In the genomic region with DNA sequence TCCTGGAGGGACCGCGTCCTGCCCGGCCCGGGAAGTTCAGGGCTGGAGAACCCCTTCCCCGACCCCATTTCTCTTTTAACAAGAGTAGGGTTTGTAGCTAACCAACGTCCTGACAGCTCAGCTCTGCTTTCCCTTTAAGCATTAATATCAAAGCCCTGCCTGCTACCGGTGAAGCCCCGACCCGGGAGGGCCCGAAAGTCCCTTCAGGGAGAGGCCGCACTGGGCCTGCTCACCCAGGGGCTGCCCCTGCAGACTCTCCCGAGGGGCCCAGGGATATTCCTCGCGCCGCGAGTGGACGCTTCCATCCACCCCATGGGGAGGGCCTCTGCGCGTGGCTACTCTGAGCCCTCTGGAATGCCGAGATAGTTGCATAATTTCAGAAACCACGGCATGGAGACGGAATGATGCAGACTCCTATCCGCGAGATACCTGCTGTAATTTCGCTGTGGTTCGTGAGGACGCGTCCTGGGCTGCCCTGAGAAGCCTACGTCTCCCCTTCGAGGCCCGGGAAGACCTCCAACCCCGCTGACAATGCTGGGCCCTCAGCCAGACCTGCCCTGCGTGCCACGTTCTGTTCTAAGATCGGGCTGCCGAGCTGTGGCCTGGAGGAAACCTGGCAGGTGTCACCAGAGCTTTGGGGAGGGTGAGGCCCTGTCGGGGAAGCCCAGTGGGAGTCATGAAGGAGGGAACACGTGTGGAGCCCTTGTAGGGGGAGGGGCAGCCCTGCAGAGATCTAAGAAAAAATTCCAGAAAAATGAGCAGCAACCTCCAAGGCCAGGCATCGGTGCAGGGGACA, we compare ENCODE assay signal across 1 cellular context.
TF ChIP-seq lines count a peak whose summit lies in the region.

No MANE protein-coding gene starts in this region.

TF ChIP-seq in HepG2, 621 proteins besides CTCF, POLR2A, EP300 and RAD21 (continued from another document and continues in another):
- TF ChIP-seq, protein P1, sequence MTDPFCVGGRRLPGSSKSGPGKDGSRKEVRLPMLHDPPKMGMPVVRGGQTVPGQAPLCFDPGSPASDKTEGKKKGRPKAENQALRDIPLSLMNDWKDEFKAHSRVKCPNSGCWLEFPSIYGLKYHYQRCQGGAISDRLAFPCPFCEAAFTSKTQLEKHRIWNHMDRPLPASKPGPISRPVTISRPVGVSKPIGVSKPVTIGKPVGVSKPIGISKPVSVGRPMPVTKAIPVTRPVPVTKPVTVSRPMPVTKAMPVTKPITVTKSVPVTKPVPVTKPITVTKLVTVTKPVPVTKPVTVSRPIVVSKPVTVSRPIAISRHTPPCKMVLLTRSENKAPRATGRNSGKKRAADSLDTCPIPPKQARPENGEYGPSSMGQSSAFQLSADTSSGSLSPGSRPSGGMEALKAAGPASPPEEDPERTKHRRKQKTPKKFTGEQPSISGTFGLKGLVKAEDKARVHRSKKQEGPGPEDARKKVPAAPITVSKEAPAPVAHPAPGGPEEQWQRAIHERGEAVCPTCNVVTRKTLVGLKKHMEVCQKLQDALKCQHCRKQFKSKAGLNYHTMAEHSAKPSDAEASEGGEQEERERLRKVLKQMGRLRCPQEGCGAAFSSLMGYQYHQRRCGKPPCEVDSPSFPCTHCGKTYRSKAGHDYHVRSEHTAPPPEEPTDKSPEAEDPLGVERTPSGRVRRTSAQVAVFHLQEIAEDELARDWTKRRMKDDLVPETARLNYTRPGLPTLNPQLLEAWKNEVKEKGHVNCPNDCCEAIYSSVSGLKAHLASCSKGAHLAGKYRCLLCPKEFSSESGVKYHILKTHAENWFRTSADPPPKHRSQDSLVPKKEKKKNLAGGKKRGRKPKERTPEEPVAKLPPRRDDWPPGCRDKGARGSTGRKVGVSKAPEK (CRISPR knock-in tag; IDR thresholded peaks at IDR 0.05; ENCODE audit: borderline replicate concordance), result no peak
- TF ChIP-seq ZNF850 (CRISPR knock-in tag; conservative IDR thresholded peaks at IDR 0.05), result no peak
- no peak for TF ChIP-seq ZNF777 (CRISPR knock-in tag; IDR thresholded peaks at IDR 0.05)
- TF ChIP-seq GATAD2A (CRISPR knock-in tag; IDR thresholded peaks at IDR 0.05), result no peak; the same call in 1 of the 2 replicates
- TF ChIP-seq, protein P2, sequence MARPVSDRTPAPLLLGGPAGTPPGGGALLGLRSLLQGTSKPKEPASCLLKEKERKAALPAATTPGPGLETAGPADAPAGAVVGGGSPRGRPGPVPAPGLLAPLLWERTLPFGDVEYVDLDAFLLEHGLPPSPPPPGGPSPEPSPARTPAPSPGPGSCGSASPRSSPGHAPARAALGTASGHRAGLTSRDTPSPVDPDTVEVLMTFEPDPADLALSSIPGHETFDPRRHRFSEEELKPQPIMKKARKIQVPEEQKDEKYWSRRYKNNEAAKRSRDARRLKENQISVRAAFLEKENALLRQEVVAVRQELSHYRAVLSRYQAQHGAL (CRISPR knock-in tag; IDR thresholded peaks at IDR 0.05; ENCODE audit: not compliant biosample characterization), result no peak
- TF ChIP-seq ZNF446 (CRISPR knock-in tag; IDR thresholded peaks at IDR 0.05), result no peak
- no peak for TF ChIP-seq ZNF768 (CRISPR knock-in tag; IDR thresholded peaks at IDR 0.05)
- no peak for TF ChIP-seq ZNF121 (CRISPR knock-in tag; IDR thresholded peaks at IDR 0.05)
- TF ChIP-seq SIN3B (IDR thresholded peaks at IDR 0.05; ENCODE audit: low read length), result no peak
- no peak for TF ChIP-seq MIER2 (CRISPR knock-in tag; IDR thresholded peaks at IDR 0.05)
- TF ChIP-seq RBFOX2 (IDR thresholded peaks at IDR 0.05; ENCODE audit: low read depth, low read length), result peak; percentile 10; the same call in 1 of the 2 replicates
- TF ChIP-seq, protein P3, sequence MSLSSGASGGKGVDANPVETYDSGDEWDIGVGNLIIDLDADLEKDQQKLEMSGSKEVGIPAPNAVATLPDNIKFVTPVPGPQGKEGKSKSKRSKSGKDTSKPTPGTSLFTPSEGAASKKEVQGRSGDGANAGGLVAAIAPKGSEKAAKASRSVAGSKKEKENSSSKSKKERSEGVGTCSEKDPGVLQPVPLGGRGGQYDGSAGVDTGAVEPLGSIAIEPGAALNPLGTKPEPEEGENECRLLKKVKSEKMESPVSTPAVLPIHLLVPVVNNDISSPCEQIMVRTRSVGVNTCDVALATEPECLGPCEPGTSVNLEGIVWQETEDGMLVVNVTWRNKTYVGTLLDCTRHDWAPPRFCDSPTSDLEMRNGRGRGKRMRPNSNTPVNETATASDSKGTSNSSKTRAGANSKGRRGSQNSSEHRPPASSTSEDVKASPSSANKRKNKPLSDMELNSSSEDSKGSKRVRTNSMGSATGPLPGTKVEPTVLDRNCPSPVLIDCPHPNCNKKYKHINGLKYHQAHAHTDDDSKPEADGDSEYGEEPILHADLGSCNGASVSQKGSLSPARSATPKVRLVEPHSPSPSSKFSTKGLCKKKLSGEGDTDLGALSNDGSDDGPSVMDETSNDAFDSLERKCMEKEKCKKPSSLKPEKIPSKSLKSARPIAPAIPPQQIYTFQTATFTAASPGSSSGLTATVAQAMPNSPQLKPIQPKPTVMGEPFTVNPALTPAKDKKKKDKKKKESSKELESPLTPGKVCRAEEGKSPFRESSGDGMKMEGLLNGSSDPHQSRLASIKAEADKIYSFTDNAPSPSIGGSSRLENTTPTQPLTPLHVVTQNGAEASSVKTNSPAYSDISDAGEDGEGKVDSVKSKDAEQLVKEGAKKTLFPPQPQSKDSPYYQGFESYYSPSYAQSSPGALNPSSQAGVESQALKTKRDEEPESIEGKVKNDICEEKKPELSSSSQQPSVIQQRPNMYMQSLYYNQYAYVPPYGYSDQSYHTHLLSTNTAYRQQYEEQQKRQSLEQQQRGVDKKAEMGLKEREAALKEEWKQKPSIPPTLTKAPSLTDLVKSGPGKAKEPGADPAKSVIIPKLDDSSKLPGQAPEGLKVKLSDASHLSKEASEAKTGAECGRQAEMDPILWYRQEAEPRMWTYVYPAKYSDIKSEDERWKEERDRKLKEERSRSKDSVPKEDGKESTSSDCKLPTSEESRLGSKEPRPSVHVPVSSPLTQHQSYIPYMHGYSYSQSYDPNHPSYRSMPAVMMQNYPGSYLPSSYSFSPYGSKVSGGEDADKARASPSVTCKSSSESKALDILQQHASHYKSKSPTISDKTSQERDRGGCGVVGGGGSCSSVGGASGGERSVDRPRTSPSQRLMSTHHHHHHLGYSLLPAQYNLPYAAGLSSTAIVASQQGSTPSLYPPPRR (CRISPR knock-in tag; IDR thresholded peaks at IDR 0.05; ENCODE audit: borderline replicate concordance), result no peak
- TF ChIP-seq, protein P4, sequence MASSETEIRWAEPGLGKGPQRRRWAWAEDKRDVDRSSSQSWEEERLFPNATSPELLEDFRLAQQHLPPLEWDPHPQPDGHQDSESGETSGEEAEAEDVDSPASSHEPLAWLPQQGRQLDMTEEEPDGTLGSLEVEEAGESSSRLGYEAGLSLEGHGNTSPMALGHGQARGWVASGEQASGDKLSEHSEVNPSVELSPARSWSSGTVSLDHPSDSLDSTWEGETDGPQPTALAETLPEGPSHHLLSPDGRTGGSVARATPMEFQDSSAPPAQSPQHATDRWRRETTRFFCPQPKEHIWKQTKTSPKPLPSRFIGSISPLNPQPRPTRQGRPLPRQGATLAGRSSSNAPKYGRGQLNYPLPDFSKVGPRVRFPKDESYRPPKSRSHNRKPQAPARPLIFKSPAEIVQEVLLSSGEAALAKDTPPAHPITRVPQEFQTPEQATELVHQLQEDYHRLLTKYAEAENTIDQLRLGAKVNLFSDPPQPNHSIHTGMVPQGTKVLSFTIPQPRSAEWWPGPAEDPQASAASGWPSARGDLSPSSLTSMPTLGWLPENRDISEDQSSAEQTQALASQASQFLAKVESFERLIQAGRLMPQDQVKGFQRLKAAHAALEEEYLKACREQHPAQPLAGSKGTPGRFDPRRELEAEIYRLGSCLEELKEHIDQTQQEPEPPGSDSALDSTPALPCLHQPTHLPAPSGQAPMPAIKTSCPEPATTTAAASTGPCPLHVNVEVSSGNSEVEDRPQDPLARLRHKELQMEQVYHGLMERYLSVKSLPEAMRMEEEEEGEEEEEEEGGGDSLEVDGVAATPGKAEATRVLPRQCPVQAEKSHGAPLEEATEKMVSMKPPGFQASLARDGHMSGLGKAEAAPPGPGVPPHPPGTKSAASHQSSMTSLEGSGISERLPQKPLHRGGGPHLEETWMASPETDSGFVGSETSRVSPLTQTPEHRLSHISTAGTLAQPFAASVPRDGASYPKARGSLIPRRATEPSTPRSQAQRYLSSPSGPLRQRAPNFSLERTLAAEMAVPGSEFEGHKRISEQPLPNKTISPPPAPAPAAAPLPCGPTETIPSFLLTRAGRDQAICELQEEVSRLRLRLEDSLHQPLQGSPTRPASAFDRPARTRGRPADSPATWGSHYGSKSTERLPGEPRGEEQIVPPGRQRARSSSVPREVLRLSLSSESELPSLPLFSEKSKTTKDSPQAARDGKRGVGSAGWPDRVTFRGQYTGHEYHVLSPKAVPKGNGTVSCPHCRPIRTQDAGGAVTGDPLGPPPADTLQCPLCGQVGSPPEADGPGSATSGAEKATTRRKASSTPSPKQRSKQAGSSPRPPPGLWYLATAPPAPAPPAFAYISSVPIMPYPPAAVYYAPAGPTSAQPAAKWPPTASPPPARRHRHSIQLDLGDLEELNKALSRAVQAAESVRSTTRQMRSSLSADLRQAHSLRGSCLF (CRISPR knock-in tag; IDR thresholded peaks at IDR 0.05; ENCODE audit: borderline replicate concordance), result no peak
- TF ChIP-seq ZNF431 (CRISPR knock-in tag; IDR thresholded peaks at IDR 0.05; ENCODE audit: borderline replicate concordance, low read depth), result no peak
- TF ChIP-seq ZNF10 (CRISPR knock-in tag; IDR thresholded peaks at IDR 0.05; ENCODE audit: borderline replicate concordance, low read depth), result no peak
- no peak for TF ChIP-seq SAFB2 (CRISPR knock-in tag; IDR thresholded peaks at IDR 0.05; ENCODE audit: borderline replicate concordance, low read depth)
- TF ChIP-seq, protein P5, sequence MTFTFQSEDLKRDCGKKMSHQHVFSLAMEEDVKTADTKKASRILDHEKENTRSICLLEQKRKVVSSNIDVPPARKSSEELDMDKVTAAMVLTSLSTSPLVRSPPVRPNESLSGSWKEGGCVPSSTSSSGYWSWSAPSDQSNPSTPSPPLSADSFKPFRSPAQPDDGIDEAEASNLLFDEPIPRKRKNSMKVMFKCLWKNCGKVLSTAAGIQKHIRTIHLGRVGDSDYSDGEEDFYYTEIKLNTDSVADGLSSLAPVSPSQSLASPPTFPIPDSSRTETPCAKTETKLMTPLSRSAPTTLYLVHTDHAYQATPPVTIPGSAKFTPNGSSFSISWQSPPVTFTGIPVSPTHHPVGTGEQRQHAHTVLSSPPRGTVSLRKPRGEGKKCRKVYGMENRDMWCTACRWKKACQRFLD (CRISPR knock-in tag; IDR thresholded peaks at IDR 0.05; ENCODE audit: borderline replicate concordance), result 0 out of 2 replicates have a peak, but pooled peaks have one; percentile 31
- TF ChIP-seq ZNF780A (CRISPR knock-in tag; IDR thresholded peaks at IDR 0.05), result peak; percentile 48; the same call in 1 of the 2 replicates
- no peak for TF ChIP-seq ZNF883 (CRISPR knock-in tag; IDR thresholded peaks at IDR 0.05; ENCODE audit: not compliant biosample characterization)
- TF ChIP-seq, protein P6, sequence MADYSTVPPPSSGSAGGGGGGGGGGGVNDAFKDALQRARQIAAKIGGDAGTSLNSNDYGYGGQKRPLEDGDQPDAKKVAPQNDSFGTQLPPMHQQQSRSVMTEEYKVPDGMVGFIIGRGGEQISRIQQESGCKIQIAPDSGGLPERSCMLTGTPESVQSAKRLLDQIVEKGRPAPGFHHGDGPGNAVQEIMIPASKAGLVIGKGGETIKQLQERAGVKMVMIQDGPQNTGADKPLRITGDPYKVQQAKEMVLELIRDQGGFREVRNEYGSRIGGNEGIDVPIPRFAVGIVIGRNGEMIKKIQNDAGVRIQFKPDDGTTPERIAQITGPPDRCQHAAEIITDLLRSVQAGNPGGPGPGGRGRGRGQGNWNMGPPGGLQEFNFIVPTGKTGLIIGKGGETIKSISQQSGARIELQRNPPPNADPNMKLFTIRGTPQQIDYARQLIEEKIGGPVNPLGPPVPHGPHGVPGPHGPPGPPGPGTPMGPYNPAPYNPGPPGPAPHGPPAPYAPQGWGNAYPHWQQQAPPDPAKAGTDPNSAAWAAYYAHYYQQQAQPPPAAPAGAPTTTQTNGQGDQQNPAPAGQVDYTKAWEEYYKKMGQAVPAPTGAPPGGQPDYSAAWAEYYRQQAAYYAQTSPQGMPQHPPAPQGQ (CRISPR knock-in tag; IDR thresholded peaks at IDR 0.05; ENCODE audit: borderline replicate concordance), result no peak
- TF ChIP-seq ZNF143 (CRISPR knock-in tag; IDR thresholded peaks at IDR 0.05), result no peak; the same call in 1 of the 2 replicates
- no peak for TF ChIP-seq ZNF3 (CRISPR knock-in tag; IDR thresholded peaks at IDR 0.05)
- no peak; the same call in none of the 2 replicates for TF ChIP-seq ZNF619 (CRISPR knock-in tag; IDR thresholded peaks at IDR 0.05)
- TF ChIP-seq, protein P7, sequence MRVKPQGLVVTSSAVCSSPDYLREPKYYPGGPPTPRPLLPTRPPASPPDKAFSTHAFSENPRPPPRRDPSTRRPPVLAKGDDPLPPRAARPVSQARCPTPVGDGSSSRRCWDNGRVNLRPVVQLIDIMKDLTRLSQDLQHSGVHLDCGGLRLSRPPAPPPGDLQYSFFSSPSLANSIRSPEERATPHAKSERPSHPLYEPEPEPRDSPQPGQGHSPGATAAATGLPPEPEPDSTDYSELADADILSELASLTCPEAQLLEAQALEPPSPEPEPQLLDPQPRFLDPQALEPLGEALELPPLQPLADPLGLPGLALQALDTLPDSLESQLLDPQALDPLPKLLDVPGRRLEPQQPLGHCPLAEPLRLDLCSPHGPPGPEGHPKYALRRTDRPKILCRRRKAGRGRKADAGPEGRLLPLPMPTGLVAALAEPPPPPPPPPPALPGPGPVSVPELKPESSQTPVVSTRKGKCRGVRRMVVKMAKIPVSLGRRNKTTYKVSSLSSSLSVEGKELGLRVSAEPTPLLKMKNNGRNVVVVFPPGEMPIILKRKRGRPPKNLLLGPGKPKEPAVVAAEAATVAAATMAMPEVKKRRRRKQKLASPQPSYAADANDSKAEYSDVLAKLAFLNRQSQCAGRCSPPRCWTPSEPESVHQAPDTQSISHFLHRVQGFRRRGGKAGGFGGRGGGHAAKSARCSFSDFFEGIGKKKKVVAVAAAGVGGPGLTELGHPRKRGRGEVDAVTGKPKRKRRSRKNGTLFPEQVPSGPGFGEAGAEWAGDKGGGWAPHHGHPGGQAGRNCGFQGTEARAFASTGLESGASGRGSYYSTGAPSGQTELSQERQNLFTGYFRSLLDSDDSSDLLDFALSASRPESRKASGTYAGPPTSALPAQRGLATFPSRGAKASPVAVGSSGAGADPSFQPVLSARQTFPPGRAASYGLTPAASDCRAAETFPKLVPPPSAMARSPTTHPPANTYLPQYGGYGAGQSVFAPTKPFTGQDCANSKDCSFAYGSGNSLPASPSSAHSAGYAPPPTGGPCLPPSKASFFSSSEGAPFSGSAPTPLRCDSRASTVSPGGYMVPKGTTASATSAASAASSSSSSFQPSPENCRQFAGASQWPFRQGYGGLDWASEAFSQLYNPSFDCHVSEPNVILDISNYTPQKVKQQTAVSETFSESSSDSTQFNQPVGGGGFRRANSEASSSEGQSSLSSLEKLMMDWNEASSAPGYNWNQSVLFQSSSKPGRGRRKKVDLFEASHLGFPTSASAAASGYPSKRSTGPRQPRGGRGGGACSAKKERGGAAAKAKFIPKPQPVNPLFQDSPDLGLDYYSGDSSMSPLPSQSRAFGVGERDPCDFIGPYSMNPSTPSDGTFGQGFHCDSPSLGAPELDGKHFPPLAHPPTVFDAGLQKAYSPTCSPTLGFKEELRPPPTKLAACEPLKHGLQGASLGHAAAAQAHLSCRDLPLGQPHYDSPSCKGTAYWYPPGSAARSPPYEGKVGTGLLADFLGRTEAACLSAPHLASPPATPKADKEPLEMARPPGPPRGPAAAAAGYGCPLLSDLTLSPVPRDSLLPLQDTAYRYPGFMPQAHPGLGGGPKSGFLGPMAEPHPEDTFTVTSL (CRISPR knock-in tag; IDR thresholded peaks at IDR 0.05; ENCODE audit: borderline replicate concordance), result peak; percentile 51; the same call in 1 of the 2 replicates
